8 cellular contexts compared by ENCODE assay signal in the genomic region with DNA sequence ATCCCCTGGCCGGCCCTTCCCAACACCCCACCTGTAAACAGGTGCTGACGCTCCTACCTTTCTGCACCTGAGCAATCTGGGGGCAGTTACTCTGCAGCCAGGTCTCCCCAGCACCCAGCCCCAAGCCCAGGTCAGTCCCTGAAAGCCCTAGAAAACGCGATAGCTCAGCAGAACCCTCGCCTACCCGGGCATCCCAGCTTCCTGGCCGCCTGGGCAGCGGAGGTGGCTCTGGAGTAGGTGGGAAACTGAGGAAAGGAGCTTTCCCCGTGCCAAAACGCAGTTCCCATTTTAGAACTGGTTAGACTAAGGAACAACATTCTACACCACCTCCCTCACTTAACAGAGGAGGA. TPM values are rescaled to one million over a fixed set of nuclear protein-coding genes. Genes with fewer than 3 reads are reported as not detected.
DNase-seq lines count a peak whose midpoint lies in the region; ATAC-seq, FAIRE-seq and TF ChIP-seq lines count a peak whose summit lies in the region.

No MANE protein-coding gene starts in this region.

- peak overlapping the region; percentile 82 for H3K27ac Mint-ChIP-seq in T-helper 1 cell treated with Interleukin-12 subunit alpha and Interleukin-12 subunit beta and Interleukin-4 antibody, amounts not matched to agents 30 μg/mL and 1 μg/mL, for 36 hours
- H3K27ac Mint-ChIP-seq in astrocyte (ENCODE audit: unreplicated experiment) = no peak overlapping the region

- H3K4me3 Mint-ChIP-seq in T-helper 1 cell treated with Interleukin-12 subunit alpha and Interleukin-12 subunit beta and Interleukin-4 antibody, amounts not matched to agents 30 μg/mL and 1 μg/mL, for 36 hours = peak overlapping the region; percentile 93
- peak overlapping the region; percentile 79 for H3K4me3 Mint-ChIP-seq in astrocyte (ENCODE audit: unreplicated experiment)

- H3K9me3 ChIP-seq in astrocyte (ENCODE audit: insufficient read depth, low read depth, low read length) (no peaks in the 10 kb centered on the region), left lung (no peaks in the 10 kb centered on the region), testis (no peaks in the 10 kb centered on the region)

- H3K27ac ChIP-seq in astrocyte (ENCODE audit: low read depth, low read length) (no peak overlapping the region), left lung (peak overlapping the region in 1 of 2 donors; percentile 55), testis (peak overlapping the region; percentile 32 to 42)

- WGBS in testis, 2 donors = 10 to 16% methylated on average over 2 to 10 of the region's 10 CpGs

- FAIRE-seq in astrocyte (lab: Jason Lieb, UNC) = no peak

- H3K4me3 ChIP-seq in astrocyte (ENCODE audit: insufficient read depth, low read depth, low read length) (peak overlapping the region; percentile 64), left lung (peak overlapping the region; percentile 52 to 54), testis (peak overlapping the region; percentile 61 to 70)

- H3K4me1 ChIP-seq in astrocyte (ENCODE audit: insufficient read depth, low read length) = peaks cover 18% of the 10 kb centered on the region
- peaks cover 3 to 17% of the 10 kb centered on the region in 2 donors for H3K4me1 ChIP-seq in left lung
- no peaks in the 10 kb centered on the region for H3K4me1 ChIP-seq in testis

- peak overlapping the region; percentile 64 for H3K9ac ChIP-seq in astrocyte (ENCODE audit: low read length)

- peaks cover 48% of the 10 kb centered on the region for H3K4me1 Mint-ChIP-seq in T-helper 1 cell treated with Interleukin-12 subunit alpha and Interleukin-12 subunit beta and Interleukin-4 antibody, amounts not matched to agents 30 μg/mL and 1 μg/mL, for 36 hours (ENCODE audit: low read depth)
- H3K4me1 Mint-ChIP-seq in astrocyte (ENCODE audit: low read depth, unreplicated experiment) = peaks cover 19% of the 10 kb centered on the region

- peak overlapping the region; percentile 93 for H3K4me2 ChIP-seq in astrocyte (ENCODE audit: low read length)

- H3K36me3 Mint-ChIP-seq in T-helper 1 cell treated with Interleukin-12 subunit alpha and Interleukin-12 subunit beta and Interleukin-4 antibody, amounts not matched to agents 30 μg/mL and 1 μg/mL, for 36 hours (ENCODE audit: low read depth) = peaks cover 10% of the 10 kb centered on the region
- peaks cover 2% of the 10 kb centered on the region for H3K36me3 Mint-ChIP-seq in astrocyte (ENCODE audit: low read depth, unreplicated experiment)

- H2AFZ ChIP-seq in astrocyte (ENCODE audit: low read depth, low read length) = peak overlapping the region; percentile 88

- no peaks in the 10 kb centered on the region for H3K79me2 ChIP-seq in astrocyte (ENCODE audit: insufficient read depth, low read length)

- no peaks in the 10 kb centered on the region for H3K9me3 Mint-ChIP-seq in T-helper 1 cell treated with Interleukin-12 subunit alpha and Interleukin-12 subunit beta and Interleukin-4 antibody, amounts not matched to agents 30 μg/mL and 1 μg/mL, for 36 hours
- peaks cover 3% of the 10 kb centered on the region for H3K9me3 Mint-ChIP-seq in astrocyte (ENCODE audit: unreplicated experiment)

- H3K36me3 ChIP-seq in astrocyte (ENCODE audit: insufficient read depth, low read length) (no peaks in the 10 kb centered on the region), left lung (no peaks in the 10 kb centered on the region), testis (ENCODE audit: low read depth, missing control alignments) (no peaks in the 10 kb centered on the region)

- H3K27me3 Mint-ChIP-seq in T-helper 1 cell treated with Interleukin-12 subunit alpha and Interleukin-12 subunit beta and Interleukin-4 antibody, amounts not matched to agents 30 μg/mL and 1 μg/mL, for 36 hours (ENCODE audit: low read depth) = no peaks in the 10 kb centered on the region
- peaks cover 20% of the 10 kb centered on the region for H3K27me3 Mint-ChIP-seq in astrocyte (ENCODE audit: low read depth, unreplicated experiment)

- DNase-seq in T-helper 1 cell (no peak), astrocyte (ENCODE audit: low read depth) (no peak), left lung (peak in 1 of 2 donors; percentile 57), testis (no peak), inferior parietal cortex (ENCODE audit: extremely low spot score) (no peak), medulla oblongata (ENCODE audit: extremely low spot score) (no peak)

- H4K20me1 ChIP-seq in astrocyte (ENCODE audit: insufficient read depth, low read length) = no peaks in the 10 kb centered on the region

- no peak for TF ChIP-seq POLR2A in testis (IDR thresholded peaks at IDR 0.05)

- intact Hi-C loops in left lung (cut with DNase I) = no loop called here
- intact Hi-C loops in testis (cut with DNase I; ENCODE audit: low total_unique reads) = no loop called here

- ATAC-seq in left lung (peak; percentile 6), HG03045 (IDR thresholded peaks at IDR 0.05; ENCODE audit: unreplicated experiment) (no peak)

- peaks cover 3% of the 10 kb centered on the region for H3K27me3 ChIP-seq in astrocyte (ENCODE audit: insufficient read depth, low read length)
- peaks cover 0 to 28% of the 10 kb centered on the region in 2 donors for H3K27me3 ChIP-seq in left lung
- no peaks in the 10 kb centered on the region for H3K27me3 ChIP-seq in testis

- TF ChIP-seq CTCF in astrocyte (IDR thresholded peaks at IDR 0.05; ENCODE audit: insufficient read depth, low read depth, low read length) (no peak), left lung (IDR thresholded peaks at IDR 0.05) (no peak), testis (IDR thresholded peaks at IDR 0.05) (no peak)

RNA-seq across cellular contexts. Expression of gene SYTL2, which starts 0.4 kb away (rescaled TPM):
- 35.2 and 36.9 TPM in 2 replicates for total RNA-seq in astrocyte
- 10 to 100 TPM; 21.3 to 39.7 TPM for total RNA-seq in left lung
- total RNA-seq in testis = 10 to 100 TPM; 12.3 to 16.9 TPM
- 14.4 TPM for polyA plus RNA-seq in testis (ENCODE audit: insufficient read depth, low read depth, low replicate concordance)

RNA-seq across cellular contexts. Expression of gene CCDC83, which starts 44.7 kb away (rescaled TPM):
- total RNA-seq in astrocyte = not detected in 2 replicates
- total RNA-seq in left lung = not detected
- total RNA-seq in testis = 10 to 100 TPM; 10.2 to 22.6 TPM
- polyA plus RNA-seq in testis (ENCODE audit: insufficient read depth, low read depth, low replicate concordance) = 29.6 TPM

Comparison
In these comparisons a context has a peak if more than half of its experiments do, and no peak if none do; other contexts are left out.
1. RNA of gene CCDC83, which starts 44.7 kb away (total RNA-seq): 10.2 to 22.6 TPM in testis; not detected in astrocyte and not detected in left lung; every median in the first group is over 10 times any median in the second.
2. Peak in every context shown above with its lines, with median percentiles within 50 percentile points of each other: H3K4me3 ChIP-seq.